11 cellular contexts compared by ENCODE assay signal in genomic region chr11:606245-606644, GRCh38. TPM values are rescaled to one million over a fixed set of nuclear protein-coding genes. Genes with fewer than 3 reads are reported as not detected.
DNase-seq lines count a peak whose midpoint lies in the region; ATAC-seq, FAIRE-seq and TF ChIP-seq lines count a peak whose summit lies in the region.
"Had no signal": no experiment of that assay in that cellular context is flagged by ENCODE, and none has a peak within 500 bp of the region (broad histone marks: within the 10 kb centered on the region; RNA-seq: fewer than 3 reads in every experiment).

No MANE protein-coding gene starts in this region.

- peak overlapping the region in 1 of 8 donors; percentile 42 for H3K27ac Mint-ChIP-seq in CD8-positive, alpha-beta memory T cell
- H3K27ac Mint-ChIP-seq: progenitor cell of endocrine pancreas, T-cell had no signal

- H3K4me2 ChIP-seq in A549 = no peak overlapping the region
- H3K4me2 ChIP-seq: BLaER1 treated with 17β-estradiol and CSF1 and Interleukin-3, amounts not matched to agents 10 nM and 100 nM had no signal

- no peaks in the 10 kb centered on the region for H3K27me3 Mint-ChIP-seq in CD8-positive, alpha-beta memory T cell
- H3K27me3 Mint-ChIP-seq: progenitor cell of endocrine pancreas, T-cell had no signal

- H3K27ac ChIP-seq in A549 (peak overlapping the region in 1 of 2 experiments; percentile 69; a peak in 3 of 6 replicates), right cardiac atrium (ENCODE audit: low read length) (no peak overlapping the region), SJCRH30 (no peak overlapping the region)
- H3K27ac ChIP-seq in CD8-positive, alpha-beta memory T cell (ENCODE audit: low read depth, low read length) = no peak overlapping the region
- H3K27ac ChIP-seq: BLaER1 treated with 17β-estradiol and CSF1 and Interleukin-3, amounts not matched to agents 10 nM and 100 nM had no signal

- ATAC-seq in A549 (peak; percentile 31 to 56; a peak in 4 of 6 replicates), right cardiac atrium (peak; percentile 75 to 79), GM21367 (IDR thresholded peaks at IDR 0.05; ENCODE audit: unreplicated experiment) (no peak)
- ATAC-seq: T-cell had no signal

- H3K4me1 ChIP-seq in A549 (peaks cover 13% of the 10 kb centered on the region), right cardiac atrium (ENCODE audit: control insufficient read depth, insufficient read depth, low read length) (peaks cover 2% of the 10 kb centered on the region), SJCRH30 (peaks cover 6% of the 10 kb centered on the region)
- no peaks in the 10 kb centered on the region for H3K4me1 ChIP-seq in CD8-positive, alpha-beta memory T cell (ENCODE audit: insufficient read depth, low read length)

- TF ChIP-seq CTCF in A549 (IDR thresholded peaks at IDR 0.05) = no peak

- POLR2A ChIA-PET in A549 (lab: Yijun Ruan, JAX) = interaction anchor here (1.4 kb wide), 1 partner anchor 30 kb away, joined by 3 read pairs; the partner anchor contains the start of gene PHRF1
- POLR2A ChIA-PET in CD8-positive, alpha-beta memory T cell (lab: Charles Lee) = interaction anchor here (0.8 kb wide), 1 partner anchor 30 kb away, joined by 5 read pairs; the partner anchor contains the start of gene PHRF1

- no CpG with 5 or more reads among the region's 19 CpGs for WGBS in A549 (ENCODE audit: missing lambda C conversion rate)
- 54% methylated on average over 19 of the region's 19 CpGs for WGBS in right cardiac atrium

- H3K4me3 ChIP-seq in A549 (no peak overlapping the region), right cardiac atrium (ENCODE audit: low read length) (no peak overlapping the region), SJCRH30 (no peak overlapping the region)
- no peak overlapping the region for H3K4me3 ChIP-seq in CD8-positive, alpha-beta memory T cell (ENCODE audit: low read length)
- H3K4me3 ChIP-seq: BLaER1 treated with 17β-estradiol and CSF1 and Interleukin-3, amounts not matched to agents 10 nM and 100 nM had no signal

- H3K36me3 ChIP-seq in CD8-positive, alpha-beta memory T cell (ENCODE audit: insufficient read depth, low read length) = peaks cover 36% of the 10 kb centered on the region
- H3K36me3 ChIP-seq in SJCRH30 = peaks cover 84% of the 10 kb centered on the region

- H3K4me1 Mint-ChIP-seq in CD8-positive, alpha-beta memory T cell = no peaks in the 10 kb centered on the region

- CTCF ChIA-PET in A549 (lab: Yijun Ruan, JAX) = interaction anchor here (1.0 to 1.7 kb wide), 4 partner anchors 20 to 121 kb away, joined by 3 to 5 read pairs (median 4); no protein-coding TSS in a partner anchor
- CTCF ChIA-PET in CD8-positive, alpha-beta memory T cell (lab: Charles Lee) = no interaction called here

- TF ChIP-seq RAD21 in A549 (conservative IDR thresholded peaks at IDR 0.05 in 1 of 2, IDR thresholded peaks at IDR 0.05 in 1 of 2) = no peak

- H3K27me3 ChIP-seq in right cardiac atrium (ENCODE audit: control insufficient read depth, insufficient read depth) (no peaks in the 10 kb centered on the region), SJCRH30 (no peaks in the 10 kb centered on the region)
- H3K27me3 ChIP-seq in CD8-positive, alpha-beta memory T cell (ENCODE audit: insufficient read depth, low read length, poor library complexity, severe bottlenecking) = no peaks in the 10 kb centered on the region
- H3K27me3 ChIP-seq: BLaER1 treated with 17β-estradiol and CSF1 and Interleukin-3, amounts not matched to agents 10 nM and 100 nM had no signal

- DNase-seq in A549 (ENCODE audit: low read depth in 1 of 2, low spot score in 1 of 2) (peak in 1 of 2 experiments; percentile 50), amniotic epithelial cell (ENCODE audit: low read depth) (peak; percentile 93), right cardiac atrium (peak; percentile 73 to 87 (median 83)), SJCRH30 (no peak)
- no peak for DNase-seq in CD8-positive, alpha-beta memory T cell
- DNase-seq: NCI-H1105 treated with DMSO at 0.1 percent for 48 hours, T-cell had no signal

- H3K9me3 ChIP-seq in A549 (no peaks in the 10 kb centered on the region), right cardiac atrium (ENCODE audit: control insufficient read depth, low read length) (no peaks in the 10 kb centered on the region), SJCRH30 (replicated peaks) (no peaks in the 10 kb centered on the region)
- H3K9me3 ChIP-seq in CD8-positive, alpha-beta memory T cell (ENCODE audit: low read length) = no peaks in the 10 kb centered on the region
- H3K9me3 ChIP-seq: BLaER1 treated with 17β-estradiol and CSF1 and Interleukin-3, amounts not matched to agents 10 nM and 100 nM had no signal

- no peak for FAIRE-seq in A549 (lab: Jason Lieb, UNC)

- no peaks in the 10 kb centered on the region for H3K9me3 Mint-ChIP-seq in CD8-positive, alpha-beta memory T cell
- H3K9me3 Mint-ChIP-seq: T-cell had no signal

- intact Hi-C loops in right cardiac atrium (cut with DNase I) = no loop called here

- no peak overlapping the region for H3K4me3 Mint-ChIP-seq in CD8-positive, alpha-beta memory T cell
- H3K4me3 Mint-ChIP-seq: T-cell had no signal

- peaks cover 0 to 81% (median 9%) of the 10 kb centered on the region in 3 donors for H3K36me3 Mint-ChIP-seq in CD8-positive, alpha-beta memory T cell

- TF ChIP-seq EP300 in A549 (IDR thresholded peaks at IDR 0.05) = no peak

- TF ChIP-seq POLR2A in A549 (IDR thresholded peaks at IDR 0.05; ENCODE audit: low read length) = no peak

TF ChIP-seq in A549, 52 proteins besides CTCF, POLR2A, EP300 and RAD21 (continues in another document):
- TF ChIP-seq EHF (CRISPR knock-in tag; IDR thresholded peaks at IDR 0.05) = no peak
- TF ChIP-seq NFE2L2 (conservative IDR thresholded peaks at IDR 0.05; ENCODE audit: low read length) = no peak
- no peak for TF ChIP-seq TFCP2L1 (CRISPR knock-in tag; IDR thresholded peaks at IDR 0.05)

RNA-seq across cellular contexts. Expression of gene IRF7, which starts 9.5 kb away (rescaled TPM):
- polyA plus RNA-seq in A549 (2011; rRNA removed) (2.0 TPM in 2 replicates), A549 (2017; fragmentation: RNase III; extraction: RNeasy Plus Mini Kit Qiagen cat#74134 plus additional on column Dnase treatment) (3.1 to 3.8 TPM (median 3.4 TPM) in 3 replicates), right cardiac atrium (14.8 TPM)
- polyA plus RNA-seq in A549 (2012; cell fraction: cytosol; rRNA removed) = 2.5 and 4.7 TPM in 2 replicates
- 10.7 and 13.3 TPM in 2 replicates for polyA plus RNA-seq in A549 (2012; cell fraction: nucleus; rRNA removed)
- 2.5 and 3.0 TPM in 2 replicates for polyA minus RNA-seq in A549 (2011; rRNA and poly(A)+ RNA removed)
- total RNA-seq in right cardiac atrium = 10 to 100 TPM in 3 of 4 donors, 1 to 10 TPM in 1; 9.4 to 19.2 (median 13.5) TPM
- 10 to 100 TPM; 16.4 to 18.0 TPM for total RNA-seq in CD8-positive, alpha-beta memory T cell
- 38.6 TPM for polyA plus RNA-seq in CD8-positive, alpha-beta memory T cell
- 3.6 and 5.8 TPM in 2 replicates for total RNA-seq in SJCRH30 (2014; rRNA removed; shearing (Covaris generic))

RNA-seq across cellular contexts. Expression of gene CDHR5, which starts 18.5 kb away (rescaled TPM):
- 0.12 and 0.26 TPM in 2 replicates for polyA plus RNA-seq in A549 (2011; rRNA removed)
- polyA plus RNA-seq in A549 (2012; cell fraction: cytosol; rRNA removed) = 0.03 and 0.07 TPM in 2 replicates
- polyA plus RNA-seq in A549 (2012; cell fraction: nucleus; rRNA removed) = 0.32 and 0.53 TPM in 2 replicates
- polyA plus RNA-seq in A549 (2017; fragmentation: RNase III; extraction: RNeasy Plus Mini Kit Qiagen cat#74134 plus additional on column Dnase treatment) = 0.07 to 0.08 TPM (median 0.07 TPM) in 3 replicates
- not detected in 2 replicates for polyA minus RNA-seq in A549 (2011; rRNA and poly(A)+ RNA removed)
- not detected for total RNA-seq in right cardiac atrium
- 0.02 TPM for polyA plus RNA-seq in right cardiac atrium
- total RNA-seq in CD8-positive, alpha-beta memory T cell = not detected
- polyA plus RNA-seq in CD8-positive, alpha-beta memory T cell = not detected
- not detected in 2 replicates for total RNA-seq in SJCRH30 (2014; rRNA removed; shearing (Covaris generic))
- total RNA-seq: glomerular endothelial cell had no signal

RNA-seq across cellular contexts. Expression of gene SCT, which starts 20.7 kb away (rescaled TPM):
- polyA plus RNA-seq in A549 (2011; rRNA removed) (not detected in 2 replicates), A549 (2017; fragmentation: RNase III; extraction: RNeasy Plus Mini Kit Qiagen cat#74134 plus additional on column Dnase treatment) (not detected in 3 replicates), right cardiac atrium (not detected)
- not detected in 2 replicates for polyA plus RNA-seq in A549 (2012; cell fraction: cytosol; rRNA removed)
- polyA plus RNA-seq in A549 (2012; cell fraction: nucleus; rRNA removed) = not detected in 2 replicates
- not detected in 2 replicates for polyA minus RNA-seq in A549 (2011; rRNA and poly(A)+ RNA removed)
- 1 to 10 TPM in 2 of 4 donors, under 1 TPM in 1, not detected in 1; 0.79 to 1.2 (median 1.1) TPM for total RNA-seq in right cardiac atrium
- not detected for total RNA-seq in CD8-positive, alpha-beta memory T cell
- polyA plus RNA-seq in CD8-positive, alpha-beta memory T cell = not detected
- total RNA-seq in SJCRH30 (2014; rRNA removed; shearing (Covaris generic)) = not detected in 2 replicates
- total RNA-seq: glomerular endothelial cell, T-cell had no signal

RNA-seq across cellular contexts. Expression of gene PHRF1, which starts 30.0 kb away (rescaled TPM):
- polyA plus RNA-seq in A549 (2011; rRNA removed) (8.6 and 10.8 TPM in 2 replicates), A549 (2017; fragmentation: RNase III; extraction: RNeasy Plus Mini Kit Qiagen cat#74134 plus additional on column Dnase treatment) (23.0 to 25.3 TPM (median 23.7 TPM) in 3 replicates), right cardiac atrium (17.0 TPM)
- 19.8 and 25.1 TPM in 2 replicates for polyA plus RNA-seq in A549 (2012; cell fraction: cytosol; rRNA removed)
- polyA plus RNA-seq in A549 (2012; cell fraction: nucleus; rRNA removed) = 46.9 and 57.6 TPM in 2 replicates
- polyA minus RNA-seq in A549 (2011; rRNA and poly(A)+ RNA removed) = 10.3 and 11.1 TPM in 2 replicates
- total RNA-seq in right cardiac atrium = 10 to 100 TPM; 18.2 to 20.8 (median 20.1) TPM
- total RNA-seq in CD8-positive, alpha-beta memory T cell = 10 to 100 TPM; 47.3 to 49.8 TPM
- polyA plus RNA-seq in CD8-positive, alpha-beta memory T cell = 17.7 TPM
- 30.8 and 34.3 TPM in 2 replicates for total RNA-seq in SJCRH30 (2014; rRNA removed; shearing (Covaris generic))

RNA-seq across cellular contexts. Expression of gene DRD4, which starts 30.8 kb away (rescaled TPM):
- not detected in 2 replicates for polyA plus RNA-seq in A549 (2011; rRNA removed)
- 0.09 and 0.13 TPM in 2 replicates for polyA plus RNA-seq in A549 (2012; cell fraction: cytosol; rRNA removed)
- 1.2 and 2.3 TPM in 2 replicates for polyA plus RNA-seq in A549 (2012; cell fraction: nucleus; rRNA removed)
- polyA plus RNA-seq in A549 (2017; fragmentation: RNase III; extraction: RNeasy Plus Mini Kit Qiagen cat#74134 plus additional on column Dnase treatment) = 0.07 to 0.17 TPM in 2 of 3 replicates, not detected in the other
- polyA minus RNA-seq in A549 (2011; rRNA and poly(A)+ RNA removed) = not detected in 2 replicates
- total RNA-seq in right cardiac atrium = 1 to 10 TPM in 1 of 4 donors, under 1 TPM in 2, not detected in 1; 0.26 to 1.0 (median 0.29) TPM
- 0.14 TPM for polyA plus RNA-seq in right cardiac atrium
- total RNA-seq in CD8-positive, alpha-beta memory T cell = under 1 TPM; 0.22 to 0.31 TPM
- not detected for polyA plus RNA-seq in CD8-positive, alpha-beta memory T cell
- total RNA-seq in SJCRH30 (2014; rRNA removed; shearing (Covaris generic)) = not detected in 2 replicates
- total RNA-seq: glomerular endothelial cell had no signal

Comparison
In these comparisons a context has a peak if more than half of its experiments do, and no peak if none do; other contexts are left out.
1. DNase-seq: peak in amniotic epithelial cell (single experiment) and right cardiac atrium (3 of 3); none in CD8-positive, alpha-beta memory T cell (0 of 5) and SJCRH30 (0 of 2).